23 cellular contexts compared by ENCODE assay signal in genomic region chr5:67732471-67732870, GRCh38.
"Had no signal": no experiment of that assay in that cellular context is flagged by ENCODE, and none has a peak within 500 bp of the region (broad histone marks: within the 10 kb centered on the region; RNA-seq: fewer than 3 reads in every experiment).

No MANE protein-coding gene starts in this region.

- ATAC-seq: activated T-helper 17 cell treated with anti-CD3 and anti-CD28 coated beads, Interleukin-2, amount 50 U/mL, for 72 hours had no signal

- H3K4me2 ChIP-seq: PC-9 had no signal

- H2AFZ ChIP-seq: PC-9 had no signal

- H3K4me3 ChIP-seq: PC-9 had no signal

- DNase-seq: activated CD4-positive, alpha-beta T cell treated with anti-CD3 and anti-CD28 coated beads, Interleukin-2, amount 10 ng/mL, durations not matched to agents 24 days and 14 days; activated CD4-positive, alpha-beta T cell treated with anti-CD3 and anti-CD28 coated beads, Interleukin-2, amount 50 U/mL, for 48 hours; activated CD4-positive, CD25-positive, alpha-beta regulatory T cell treated with anti-CD3 and anti-CD28 coated beads, Interleukin-2, amount 50 U/mL, for 72 hours; activated gamma-delta T cell; activated naive CD4-positive, alpha-beta T cell treated with anti-CD3 and anti-CD28 coated beads, Interleukin-2, amount 10 ng/mL, durations not matched to agents 7 days and 5 days; activated naive CD8-positive, alpha-beta T cell treated with anti-CD3 and anti-CD28 coated beads for 36 hours; activated T-cell treated with anti-CD3 and anti-CD28 coated beads for 4 hours; activated T-cell treated with anti-CD3 and anti-CD28 coated beads, Interleukin-2, amount 50 U/mL, for 48 hours; Kasumi-1; KBM-7; NCI-H1092 treated with DMSO at 0.1 percent for 48 hours; NCI-H1417 treated with DMSO at 0.1 percent for 48 hours; NCI-H1694; NCI-H2029; NCI-H2107; NCI-H2171 treated with DMSO at 0.1 percent for 48 hours; NCI-H226; NCI-H526 treated with DMSO at 0.1 percent for 48 hours; NCI-H82; NK-92 treated with Interleukin-12 subunit alpha and Interleukin-12 subunit beta, amount 100 ng/mL, for 24 hours; PC-9; SHP77 treated with DMSO at 0.1 percent for 48 hours had no signal

- H3K27ac ChIP-seq: PC-9 had no signal
